In genomic region chr4:81408341-81408740, GRCh38 we compare ENCODE assay signal across 26 cellular contexts.
"Had no signal": no experiment of that assay in that cellular context is flagged by ENCODE, and none has a peak within 500 bp of the region (broad histone marks: within the 10 kb centered on the region; RNA-seq: fewer than 3 reads in every experiment).

No MANE protein-coding gene starts in this region.

- H3K36me3 Mint-ChIP-seq: immature natural killer cell; natural killer cell; stimulated activated naive B cell treated with anti-CD40 and anti-IgM and Interleukin-4, amounts not matched to agents 10 μg/mL and 1 μg/mL and 100 μg/mL, for 72 hours had no signal

- H3K27me3 ChIP-seq: left lung, ovary, right atrium auricular region, right lobe of liver, stomach, testis, thyroid gland, transverse colon, upper lobe of left lung, vagina had no signal

- H3K4me3 ChIP-seq: left lung, lower lobe of right lung, ovary, right atrium auricular region, right lobe of liver, stomach, testis, thyroid gland, transverse colon, upper lobe of left lung, vagina had no signal

- H3K4me3 Mint-ChIP-seq: immature natural killer cell; naive B cell; natural killer cell; stimulated activated naive B cell treated with anti-CD40 and anti-IgM and Interleukin-4, amounts not matched to agents 10 μg/mL and 1 μg/mL and 100 μg/mL, for 72 hours had no signal

- H3K27me3 Mint-ChIP-seq: naive B cell had no signal

- H3K9me3 ChIP-seq: left lung, lower lobe of right lung, ovary, right atrium auricular region, right lobe of liver, stomach, testis, thyroid gland, transverse colon, upper lobe of left lung, vagina had no signal

- FAIRE-seq: islet of Langerhans, kidney had no signal

- H3K4me1 ChIP-seq: right atrium auricular region, right lobe of liver, testis, thyroid gland, vagina had no signal

- H3K27ac ChIP-seq: left lung, lower lobe of right lung, ovary, right atrium auricular region, right lobe of liver, stomach, testis, thyroid gland, transverse colon, upper lobe of left lung, vagina had no signal

- H3K36me3 ChIP-seq: left lung, lower lobe of right lung, ovary, right atrium auricular region, right lobe of liver, stomach, thyroid gland, transverse colon, upper lobe of left lung, vagina had no signal

- H3K27ac Mint-ChIP-seq: immature natural killer cell; natural killer cell; progenitor cell of endocrine pancreas; stimulated activated naive B cell treated with anti-CD40 and anti-IgM and Interleukin-4, amounts not matched to agents 10 μg/mL and 1 μg/mL and 100 μg/mL, for 72 hours had no signal

- H3K4me1 Mint-ChIP-seq: natural killer cell; stimulated activated naive B cell treated with anti-CD40 and anti-IgM and Interleukin-4, amounts not matched to agents 10 μg/mL and 1 μg/mL and 100 μg/mL, for 72 hours had no signal

- DNase-seq: hypothalamus; immature natural killer cell; kidney; left colon; left lung; lower lobe of right lung; mesenchymal stem cell; naive B cell; natural killer cell; ovary; right lobe of liver; stimulated activated CD4-positive, alpha-beta T cell treated with anti-CD3 and anti-CD28 coated beads, Interleukin-12 subunit alpha, Interleukin-12 subunit beta, amount 100 ng/mL, for 4 hours; stimulated activated CD4-positive, alpha-beta T cell treated with anti-CD3 and anti-CD28 coated beads, Interleukin-15, amount 100 ng/mL, for 24 hours; stimulated activated CD4-positive, alpha-beta T cell treated with anti-CD3 and anti-CD28 coated beads, Interleukin-2, amount 100 ng/mL, for 24 hours; stimulated activated CD4-positive, alpha-beta T cell treated with anti-CD3 and anti-CD28 coated beads, Interleukin-4, amount 100 ng/mL, for 1 hour; stimulated activated naive B cell treated with anti-CD40 and anti-IgM and Interleukin-4, amounts not matched to agents 10 μg/mL and 1 μg/mL and 100 μg/mL, for 72 hours; stimulated activated naive CD8-positive, alpha-beta T cell treated with anti-CD3 and anti-CD28 coated beads, Interleukin-15, Interleukin-2, amounts not matched to agents 100 U/mL and 50 U/mL, for 24 hours; stomach; testis; thyroid gland; transverse colon; upper lobe of left lung had no signal

- ATAC-seq: left colon; left lung; lower lobe of right lung; natural killer cell; right lobe of liver; stimulated activated naive B cell treated with anti-CD40 and anti-IgM and Interleukin-4, amounts not matched to agents 10 μg/mL and 1 μg/mL and 100 μg/mL, for 72 hours; stimulated activated naive CD8-positive, alpha-beta T cell treated with anti-CD3 and anti-CD28 coated beads, Interleukin-15, Interleukin-2, amounts not matched to agents 100 U/mL and 50 U/mL, for 24 hours had no signal

- H3K9me3 Mint-ChIP-seq: immature natural killer cell; naive B cell; natural killer cell; stimulated activated naive B cell treated with anti-CD40 and anti-IgM and Interleukin-4, amounts not matched to agents 10 μg/mL and 1 μg/mL and 100 μg/mL, for 72 hours had no signal
